1 cellular context compared by ENCODE assay signal in genomic region chr7:2863461-2864066, GRCh38.
A peak's percentile ranks its signal among the peaks of the same experiment; 100 is the strongest.
TF ChIP-seq lines count a peak whose summit lies in the region.

No MANE protein-coding gene starts in this region.

TF ChIP-seq in HepG2, 621 proteins besides CTCF, POLR2A, EP300 and RAD21 (continued from another document and continues in another):
- TF ChIP-seq E2F2 (CRISPR knock-in tag; IDR thresholded peaks at IDR 0.05; ENCODE audit: borderline replicate concordance) (no peak), ZNF33A (CRISPR knock-in tag; IDR thresholded peaks at IDR 0.05; ENCODE audit: borderline replicate concordance) (no peak), GMEB1 (CRISPR knock-in tag; IDR thresholded peaks at IDR 0.05; ENCODE audit: borderline replicate concordance) (no peak), ZNF552 (CRISPR knock-in tag; IDR thresholded peaks at IDR 0.05; ENCODE audit: borderline replicate concordance) (no peak), NFE2L1 (CRISPR knock-in tag; IDR thresholded peaks at IDR 0.05; ENCODE audit: borderline replicate concordance) (no peak), SCMH1 (CRISPR knock-in tag; IDR thresholded peaks at IDR 0.05; ENCODE audit: borderline replicate concordance) (no peak), SIN3B (IDR thresholded peaks at IDR 0.05; ENCODE audit: low read length) (no peak), NONO (IDR thresholded peaks at IDR 0.05) (no peak), NONO (CRISPR knock-in tag; conservative IDR thresholded peaks at IDR 0.05) (0 out of 2 replicates have a peak, but pooled peaks have one; percentile 53), ZNF33B (CRISPR knock-in tag; IDR thresholded peaks at IDR 0.05) (no peak), SNRNP70 (IDR thresholded peaks at IDR 0.05; ENCODE audit: low read depth, low read length) (no peak), TFE3 (CRISPR knock-in tag; IDR thresholded peaks at IDR 0.05) (peak; percentile 45; the same call in 1 of the 2 replicates), ZNF761 (CRISPR knock-in tag; conservative IDR thresholded peaks at IDR 0.05) (no peak), PLSCR1 (CRISPR knock-in tag; IDR thresholded peaks at IDR 0.05; ENCODE audit: borderline replicate concordance) (no peak), ZFP36L2 (CRISPR knock-in tag; IDR thresholded peaks at IDR 0.05) (no peak), STAT6 (CRISPR knock-in tag; IDR thresholded peaks at IDR 0.05; ENCODE audit: borderline replicate concordance) (no peak), ZNF20 (CRISPR knock-in tag; IDR thresholded peaks at IDR 0.05) (no peak), ASH2L (IDR thresholded peaks at IDR 0.05; ENCODE audit: insufficient read length, low read depth, low read length) (peak; percentile 37), CEBPZ (IDR thresholded peaks at IDR 0.05; ENCODE audit: low read length) (no peak), ZBTB25 (CRISPR knock-in tag; IDR thresholded peaks at IDR 0.05) (peak; percentile 53; the same call in 1 of the 2 replicates), ZNF296 (CRISPR knock-in tag; conservative IDR thresholded peaks at IDR 0.05) (no peak), REPIN1 (CRISPR knock-in tag; IDR thresholded peaks at IDR 0.05; ENCODE audit: borderline replicate concordance, low read depth) (peak; percentile 71), SMC3 (IDR thresholded peaks at IDR 0.05; ENCODE audit: low read length) (no peak), MYNN (CRISPR knock-in tag; IDR thresholded peaks at IDR 0.05; ENCODE audit: low read depth) (no peak), FIP1L1 (IDR thresholded peaks at IDR 0.05; ENCODE audit: borderline replicate concordance, insufficient read depth, low read depth, low read length) (no peak), HNRNPK (IDR thresholded peaks at IDR 0.05; ENCODE audit: low read depth, low read length, poor library complexity, severe bottlenecking) (no peak), PRPF4 (IDR thresholded peaks at IDR 0.05; ENCODE audit: low read depth, low read length, poor library complexity, severe bottlenecking) (no peak), KLF11 (CRISPR knock-in tag; IDR thresholded peaks at IDR 0.05) (peak; percentile 19; the same call in 1 of the 2 replicates), RXRB (CRISPR knock-in tag; IDR thresholded peaks at IDR 0.05; ENCODE audit: borderline replicate concordance) (peak; percentile 82), MYPOP (CRISPR knock-in tag; IDR thresholded peaks at IDR 0.05) (no peak; the same call in 1 of the 2 replicates), AGO1 (IDR thresholded peaks at IDR 0.05; ENCODE audit: low read depth, low read length, poor library complexity, severe bottlenecking) (no peak), ZNF446 (CRISPR knock-in tag; IDR thresholded peaks at IDR 0.05) (no peak), DPF2 (CRISPR knock-in tag; IDR thresholded peaks at IDR 0.05; ENCODE audit: borderline replicate concordance, low read depth) (no peak), ZNF354B (CRISPR knock-in tag; IDR thresholded peaks at IDR 0.05) (no peak), FOXA3 (CRISPR knock-in tag; IDR thresholded peaks at IDR 0.05) (peak; percentile 80), LRRFIP1 (CRISPR knock-in tag; conservative IDR thresholded peaks at IDR 0.05) (no peak), HNRNPLL (IDR thresholded peaks at IDR 0.05; ENCODE audit: low read depth, low read length, poor library complexity, severe bottlenecking) (no peak), IKZF5 (CRISPR knock-in tag; IDR thresholded peaks at IDR 0.05) (peak; percentile 88; the same call in 1 of the 2 replicates), NFATC3 (CRISPR knock-in tag; IDR thresholded peaks at IDR 0.05) (no peak), MED13 (CRISPR knock-in tag; IDR thresholded peaks at IDR 0.05) (peak; percentile 41; the same call in 1 of the 2 replicates), ZNF557 (CRISPR knock-in tag; IDR thresholded peaks at IDR 0.05) (no peak), ARNT (IDR thresholded peaks at IDR 0.05) (no peak), IRF1 (CRISPR knock-in tag; IDR thresholded peaks at IDR 0.05; ENCODE audit: low read depth) (no peak), ZNF12 (CRISPR knock-in tag; IDR thresholded peaks at IDR 0.05) (no peak)
